9 cellular contexts compared by ENCODE assay signal in the genomic region with DNA sequence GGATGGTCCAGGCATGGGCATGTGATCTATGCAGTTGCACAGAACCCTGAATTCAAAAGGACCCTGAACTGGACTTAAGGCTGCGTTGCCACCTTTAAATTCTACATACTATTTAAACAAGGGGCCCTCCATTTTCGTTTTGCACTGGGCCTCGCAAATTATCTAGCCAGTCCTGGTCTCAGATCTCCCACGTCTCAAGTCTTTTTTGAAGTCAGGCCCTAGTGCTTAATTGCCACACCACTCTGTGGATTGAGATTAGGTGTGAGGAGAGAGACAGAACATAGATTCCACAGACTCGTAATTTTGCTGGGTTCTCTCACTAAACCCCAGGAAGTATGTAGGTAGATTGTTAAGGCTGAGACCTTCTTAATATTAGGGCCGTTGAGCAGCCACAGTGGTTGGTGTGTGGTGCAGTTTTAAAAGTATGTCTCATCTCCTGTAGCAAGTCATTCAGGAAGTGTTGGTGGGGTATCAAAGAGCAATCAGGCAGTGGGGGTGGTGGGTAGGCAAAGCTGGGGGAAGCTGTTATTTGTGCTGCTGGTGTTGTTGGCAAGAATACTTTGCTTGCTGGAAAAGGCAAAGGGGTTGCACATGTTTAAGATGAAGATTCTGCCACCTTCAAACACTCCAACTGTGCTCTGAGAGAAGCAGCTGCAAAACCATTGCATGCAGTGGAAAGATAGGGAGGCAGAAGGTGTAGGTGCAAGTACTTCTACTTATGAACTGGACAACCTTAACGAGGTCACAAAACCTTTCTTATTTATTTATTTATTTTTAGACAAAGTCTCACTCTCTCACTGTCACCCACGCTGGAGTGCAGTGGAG.
DNase-seq lines count a peak whose midpoint lies in the region; ATAC-seq and TF ChIP-seq lines count a peak whose summit lies in the region.
"Had no signal": no experiment of that assay in that cellular context is flagged by ENCODE, and none has a peak within 500 bp of the region (broad histone marks: within the 10 kb centered on the region; RNA-seq: fewer than 3 reads in every experiment).

No MANE protein-coding gene starts in this region.

- no peak for ATAC-seq in HG02642 (IDR thresholded peaks at IDR 0.05; ENCODE audit: poor library complexity, unreplicated experiment)
- no peak for ATAC-seq in HG03108 (IDR thresholded peaks at IDR 0.05; ENCODE audit: unreplicated experiment)

- no peak for TF ChIP-seq CTCF in GM10266 (IDR thresholded peaks at IDR 0.05; ENCODE audit: control insufficient read depth, insufficient read depth, low read depth, missing control alignments)

- H3K27ac ChIP-seq in caudate nucleus (ENCODE audit: low read depth, low read length): no peak overlapping the region
- H3K27ac ChIP-seq: SJSA1 had no signal

- DNase-seq in GM10266 (ENCODE audit: extremely low spot score) (peak; percentile 38), T-helper 1 cell (peak in 4 of 5 donors; percentile 24 to 84 (median 38)), DMS53 treated with DMSO at 0.1 percent for 48 hours (lab: John Stamatoyannopoulos, UW; ENCODE audit: unreplicated experiment) (no peak), caudate nucleus (lab: John Stamatoyannopoulos, UW) (no peak)
- peak; percentile 42 for DNase-seq in activated T-helper 9 cell treated with anti-CD3 and anti-CD28 coated beads, Interleukin-2, amount 50 U/mL, for 16 hours (ENCODE audit: low read depth)
- DNase-seq in stimulated activated CD4-positive, alpha-beta T cell treated with anti-CD3 and anti-CD28 coated beads, Interleukin-1b, Interleukin-23, amount 100 ng/mL, for 48 hours: peak; percentile 74

Comparison
In these comparisons a context has a peak if more than half of its experiments do, and no peak if none do; other contexts are left out.
1. DNase-seq: peak in GM10266 (single experiment), T-helper 1 cell (4 of 5), activated T-helper 9 cell treated with anti-CD3 and anti-CD28 coated beads, Interleukin-2, amount 50 U/mL, for 16 hours (single experiment) and stimulated activated CD4-positive, alpha-beta T cell treated with anti-CD3 and anti-CD28 coated beads, Interleukin-1b, Interleukin-23, amount 100 ng/mL, for 48 hours (single experiment); none in DMS53 treated with DMSO at 0.1 percent for 48 hours (single experiment) and caudate nucleus (0 of 61).